ENCODE assay signal across 1 cellular context in genomic region chr21:33479679-33480480, GRCh38.
TF ChIP-seq lines count a peak whose summit lies in the region.

TMEM50B (minus strand) TSS chr21:33479974; CDS start chr21:33468885, 11,089 bp downstream.

TF ChIP-seq in SK-N-SH, 30 proteins besides CTCF, POLR2A, EP300 and RAD21 (continued from another document):
- TF ChIP-seq, protein P1, sequence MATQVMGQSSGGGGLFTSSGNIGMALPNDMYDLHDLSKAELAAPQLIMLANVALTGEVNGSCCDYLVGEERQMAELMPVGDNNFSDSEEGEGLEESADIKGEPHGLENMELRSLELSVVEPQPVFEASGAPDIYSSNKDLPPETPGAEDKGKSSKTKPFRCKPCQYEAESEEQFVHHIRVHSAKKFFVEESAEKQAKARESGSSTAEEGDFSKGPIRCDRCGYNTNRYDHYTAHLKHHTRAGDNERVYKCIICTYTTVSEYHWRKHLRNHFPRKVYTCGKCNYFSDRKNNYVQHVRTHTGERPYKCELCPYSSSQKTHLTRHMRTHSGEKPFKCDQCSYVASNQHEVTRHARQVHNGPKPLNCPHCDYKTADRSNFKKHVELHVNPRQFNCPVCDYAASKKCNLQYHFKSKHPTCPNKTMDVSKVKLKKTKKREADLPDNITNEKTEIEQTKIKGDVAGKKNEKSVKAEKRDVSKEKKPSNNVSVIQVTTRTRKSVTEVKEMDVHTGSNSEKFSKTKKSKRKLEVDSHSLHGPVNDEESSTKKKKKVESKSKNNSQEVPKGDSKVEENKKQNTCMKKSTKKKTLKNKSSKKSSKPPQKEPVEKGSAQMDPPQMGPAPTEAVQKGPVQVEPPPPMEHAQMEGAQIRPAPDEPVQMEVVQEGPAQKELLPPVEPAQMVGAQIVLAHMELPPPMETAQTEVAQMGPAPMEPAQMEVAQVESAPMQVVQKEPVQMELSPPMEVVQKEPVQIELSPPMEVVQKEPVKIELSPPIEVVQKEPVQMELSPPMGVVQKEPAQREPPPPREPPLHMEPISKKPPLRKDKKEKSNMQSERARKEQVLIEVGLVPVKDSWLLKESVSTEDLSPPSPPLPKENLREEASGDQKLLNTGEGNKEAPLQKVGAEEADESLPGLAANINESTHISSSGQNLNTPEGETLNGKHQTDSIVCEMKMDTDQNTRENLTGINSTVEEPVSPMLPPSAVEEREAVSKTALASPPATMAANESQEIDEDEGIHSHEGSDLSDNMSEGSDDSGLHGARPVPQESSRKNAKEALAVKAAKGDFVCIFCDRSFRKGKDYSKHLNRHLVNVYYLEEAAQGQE (IDR thresholded peaks at IDR 0.05; ENCODE audit: low read depth, low read length), result peak; percentile 55; the same call in 1 of the 2 replicates
- no peak for TF ChIP-seq FOXJ3 (CRISPR knock-in tag; IDR thresholded peaks at IDR 0.05)
- 0 out of 2 replicates have a peak, but pooled peaks have one; percentile 22 for TF ChIP-seq ELF1 (IDR thresholded peaks at IDR 0.05)
- peak; percentile 84 for TF ChIP-seq POLR2AphosphoS5 (IDR thresholded peaks at IDR 0.05; ENCODE audit: low read depth, low read length)
- peak; percentile 46; the same call in 1 of the 2 replicates for TF ChIP-seq SIN3A (IDR thresholded peaks at IDR 0.05; ENCODE audit: borderline replicate concordance, low read depth, low read length)
- no peak for TF ChIP-seq RFX5 (IDR thresholded peaks at IDR 0.05; ENCODE audit: low read length)
- peak; percentile 83 for TF ChIP-seq TAF1 (IDR thresholded peaks at IDR 0.05; ENCODE audit: borderline replicate concordance, low read depth, low read length)
- peak; percentile 59 for TF ChIP-seq YY1 (IDR thresholded peaks at IDR 0.05; ENCODE audit: low read depth)
- peak; percentile 51 for TF ChIP-seq NRF1 (IDR thresholded peaks at IDR 0.05; ENCODE audit: low read depth, low read length)
- no peak for TF ChIP-seq USF1 (IDR thresholded peaks at IDR 0.05; ENCODE audit: borderline replicate concordance, low read depth)
- TF ChIP-seq, protein P2, sequence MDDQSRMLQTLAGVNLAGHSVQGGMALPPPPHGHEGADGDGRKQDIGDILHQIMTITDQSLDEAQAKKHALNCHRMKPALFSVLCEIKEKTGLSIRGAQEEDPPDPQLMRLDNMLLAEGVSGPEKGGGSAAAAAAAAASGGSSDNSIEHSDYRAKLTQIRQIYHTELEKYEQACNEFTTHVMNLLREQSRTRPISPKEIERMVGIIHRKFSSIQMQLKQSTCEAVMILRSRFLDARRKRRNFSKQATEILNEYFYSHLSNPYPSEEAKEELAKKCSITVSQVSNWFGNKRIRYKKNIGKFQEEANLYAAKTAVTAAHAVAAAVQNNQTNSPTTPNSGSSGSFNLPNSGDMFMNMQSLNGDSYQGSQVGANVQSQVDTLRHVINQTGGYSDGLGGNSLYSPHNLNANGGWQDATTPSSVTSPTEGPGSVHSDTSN (IDR thresholded peaks at IDR 0.05), result no peak
- TF ChIP-seq FOXM1 (IDR thresholded peaks at IDR 0.05; ENCODE audit: low read depth), result no peak
